Comparison of ENCODE assay signal across 2 cellular contexts in the genomic region with DNA sequence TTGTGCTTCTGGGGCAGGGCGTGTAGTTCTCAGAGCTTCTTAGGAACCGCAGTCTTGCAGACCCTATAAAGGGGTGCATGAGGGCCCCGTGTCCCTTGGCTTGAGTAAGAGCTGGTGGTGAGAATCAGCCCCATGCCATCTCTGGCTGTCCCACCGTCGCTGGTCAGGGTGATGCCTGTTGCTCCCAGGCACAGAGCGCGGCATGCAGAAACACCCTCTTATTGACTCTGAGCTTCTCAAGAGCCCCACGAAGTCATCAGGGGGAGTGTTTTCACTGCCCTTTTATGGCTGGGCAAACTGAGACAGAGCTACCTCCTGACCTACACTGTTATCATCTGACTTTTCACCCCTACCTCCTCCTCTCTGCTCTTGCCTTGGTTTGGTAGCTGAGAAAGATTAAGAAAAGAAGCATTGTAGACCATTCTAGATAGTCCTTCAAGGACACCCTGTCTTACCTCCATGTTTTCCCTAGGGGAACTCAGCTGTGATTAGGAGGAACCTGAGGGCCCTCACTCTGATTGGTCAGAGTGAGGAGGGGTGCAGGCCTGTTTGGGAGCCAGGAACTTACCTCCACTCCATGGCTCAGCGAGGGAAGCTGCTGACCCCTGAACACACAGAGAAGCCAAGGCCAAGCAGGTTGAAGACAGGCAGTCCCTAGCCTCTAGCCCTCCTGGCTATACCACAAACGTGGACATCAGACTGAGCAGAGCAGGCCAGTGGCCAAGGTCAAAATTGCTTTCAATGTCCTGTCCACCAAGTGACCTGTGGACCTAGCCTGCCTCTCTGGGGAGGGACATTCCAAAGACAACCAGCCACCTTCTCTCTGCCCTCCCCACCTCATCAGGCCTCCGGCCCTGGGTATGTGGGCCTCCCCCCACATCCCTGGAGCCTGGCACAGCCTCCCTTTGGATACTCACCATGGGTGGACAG.
TF ChIP-seq lines count a peak whose summit lies in the region.

No MANE protein-coding gene starts in this region.

TF ChIP-seq in SK-N-SH, 30 proteins besides CTCF, POLR2A, EP300 and RAD21 (continued from another document):
- TF ChIP-seq, protein P1, sequence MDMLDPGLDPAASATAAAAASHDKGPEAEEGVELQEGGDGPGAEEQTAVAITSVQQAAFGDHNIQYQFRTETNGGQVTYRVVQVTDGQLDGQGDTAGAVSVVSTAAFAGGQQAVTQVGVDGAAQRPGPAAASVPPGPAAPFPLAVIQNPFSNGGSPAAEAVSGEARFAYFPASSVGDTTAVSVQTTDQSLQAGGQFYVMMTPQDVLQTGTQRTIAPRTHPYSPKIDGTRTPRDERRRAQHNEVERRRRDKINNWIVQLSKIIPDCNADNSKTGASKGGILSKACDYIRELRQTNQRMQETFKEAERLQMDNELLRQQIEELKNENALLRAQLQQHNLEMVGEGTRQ (IDR thresholded peaks at IDR 0.05; ENCODE audit: borderline replicate concordance, low read depth, low read length), result no peak
- TF ChIP-seq FOSL2 (IDR thresholded peaks at IDR 0.05; ENCODE audit: borderline replicate concordance, low read depth) (no peak), TAF1 (IDR thresholded peaks at IDR 0.05; ENCODE audit: borderline replicate concordance, low read depth, low read length) (no peak), SIN3A (IDR thresholded peaks at IDR 0.05; ENCODE audit: borderline replicate concordance, low read depth, low read length) (no peak), EZH2phosphoT487 (IDR thresholded peaks at IDR 0.05; ENCODE audit: borderline replicate concordance, low read depth) (no peak), TEAD4 (IDR thresholded peaks at IDR 0.05; ENCODE audit: borderline replicate concordance, insufficient read depth) (no peak), SMC3 (IDR thresholded peaks at IDR 0.05; ENCODE audit: low read depth, low read length) (no peak), TCF12 (IDR thresholded peaks at IDR 0.05) (no peak), CHD2 (IDR thresholded peaks at IDR 0.05; ENCODE audit: low read length, partially characterized antibody) (no peak), FOXJ3 (CRISPR knock-in tag; IDR thresholded peaks at IDR 0.05) (no peak), FOXM1 (IDR thresholded peaks at IDR 0.05; ENCODE audit: low read depth) (no peak)
- TF ChIP-seq, protein P2, sequence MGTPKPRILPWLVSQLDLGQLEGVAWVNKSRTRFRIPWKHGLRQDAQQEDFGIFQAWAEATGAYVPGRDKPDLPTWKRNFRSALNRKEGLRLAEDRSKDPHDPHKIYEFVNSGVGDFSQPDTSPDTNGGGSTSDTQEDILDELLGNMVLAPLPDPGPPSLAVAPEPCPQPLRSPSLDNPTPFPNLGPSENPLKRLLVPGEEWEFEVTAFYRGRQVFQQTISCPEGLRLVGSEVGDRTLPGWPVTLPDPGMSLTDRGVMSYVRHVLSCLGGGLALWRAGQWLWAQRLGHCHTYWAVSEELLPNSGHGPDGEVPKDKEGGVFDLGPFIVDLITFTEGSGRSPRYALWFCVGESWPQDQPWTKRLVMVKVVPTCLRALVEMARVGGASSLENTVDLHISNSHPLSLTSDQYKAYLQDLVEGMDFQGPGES (IDR thresholded peaks at IDR 0.05; ENCODE audit: low read depth, low read length), result no peak
- TF ChIP-seq, protein P3, sequence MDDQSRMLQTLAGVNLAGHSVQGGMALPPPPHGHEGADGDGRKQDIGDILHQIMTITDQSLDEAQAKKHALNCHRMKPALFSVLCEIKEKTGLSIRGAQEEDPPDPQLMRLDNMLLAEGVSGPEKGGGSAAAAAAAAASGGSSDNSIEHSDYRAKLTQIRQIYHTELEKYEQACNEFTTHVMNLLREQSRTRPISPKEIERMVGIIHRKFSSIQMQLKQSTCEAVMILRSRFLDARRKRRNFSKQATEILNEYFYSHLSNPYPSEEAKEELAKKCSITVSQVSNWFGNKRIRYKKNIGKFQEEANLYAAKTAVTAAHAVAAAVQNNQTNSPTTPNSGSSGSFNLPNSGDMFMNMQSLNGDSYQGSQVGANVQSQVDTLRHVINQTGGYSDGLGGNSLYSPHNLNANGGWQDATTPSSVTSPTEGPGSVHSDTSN (IDR thresholded peaks at IDR 0.05), result no peak

TF ChIP-seq in SK-N-SH treated with all-trans-retinoic acid at 6 μM for 48 hours, 23 proteins besides CTCF, POLR2A, EP300 and RAD21 (continued from another document):
- TF ChIP-seq ISL1 (CRISPR knock-in tag; IDR thresholded peaks at IDR 0.05) (no peak), OSR1 (CRISPR knock-in tag; IDR thresholded peaks at IDR 0.05) (no peak)
- TF ChIP-seq, protein P4, sequence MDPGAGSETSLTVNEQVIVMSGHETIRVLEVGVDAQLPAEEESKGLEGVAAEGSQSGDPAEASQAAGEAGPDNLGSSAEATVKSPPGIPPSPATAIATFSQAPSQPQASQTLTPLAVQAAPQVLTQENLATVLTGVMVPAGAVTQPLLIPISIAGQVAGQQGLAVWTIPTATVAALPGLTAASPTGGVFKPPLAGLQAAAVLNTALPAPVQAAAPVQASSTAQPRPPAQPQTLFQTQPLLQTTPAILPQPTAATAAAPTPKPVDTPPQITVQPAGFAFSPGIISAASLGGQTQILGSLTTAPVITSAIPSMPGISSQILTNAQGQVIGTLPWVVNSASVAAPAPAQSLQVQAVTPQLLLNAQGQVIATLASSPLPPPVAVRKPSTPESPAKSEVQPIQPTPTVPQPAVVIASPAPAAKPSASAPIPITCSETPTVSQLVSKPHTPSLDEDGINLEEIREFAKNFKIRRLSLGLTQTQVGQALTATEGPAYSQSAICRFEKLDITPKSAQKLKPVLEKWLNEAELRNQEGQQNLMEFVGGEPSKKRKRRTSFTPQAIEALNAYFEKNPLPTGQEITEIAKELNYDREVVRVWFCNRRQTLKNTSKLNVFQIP (CRISPR knock-in tag; IDR thresholded peaks at IDR 0.05; ENCODE audit: borderline replicate concordance, low read depth), result no peak
